8 cellular contexts compared by ENCODE assay signal in genomic region chr1:156081174-156082110, GRCh38. TPM values are rescaled to one million over a fixed set of nuclear protein-coding genes. Genes with fewer than 3 reads are reported as not detected.
A peak's percentile ranks its signal among the peaks of the same experiment; 100 is the strongest.
DNase-seq lines count a peak whose midpoint lies in the region; ATAC-seq and TF ChIP-seq lines count a peak whose summit lies in the region.

No MANE protein-coding gene starts in this region.

- CTCF ChIA-PET in activated CD8-positive, alpha-beta memory T cell treated with anti-CD3 and anti-CD28 coated beads, Interleukin-2, amount 10 ng/mL, durations not matched to agents 7 days and 5 days (lab: Charles Lee): interaction anchor here (0.8 to 27.0 kb wide), 4 partner anchors 8 to 42 kb away, joined by 3 to 979 read pairs (median 6); partner anchors contain the start of gene LMNA

- H3K9me3 Mint-ChIP-seq in activated CD8-positive, alpha-beta memory T cell treated with anti-CD3 and anti-CD28 coated beads, Interleukin-2, amount 10 ng/mL, durations not matched to agents 7 days and 5 days (ENCODE audit: low read depth): no peaks in the 10 kb centered on the region

- no peaks in the 10 kb centered on the region for H3K36me3 Mint-ChIP-seq in activated CD8-positive, alpha-beta memory T cell treated with anti-CD3 and anti-CD28 coated beads, Interleukin-2, amount 10 ng/mL, durations not matched to agents 7 days and 5 days

- peak overlapping the region; percentile 42 for H3K4me3 Mint-ChIP-seq in activated CD8-positive, alpha-beta memory T cell treated with anti-CD3 and anti-CD28 coated beads, Interleukin-2, amount 10 ng/mL, durations not matched to agents 7 days and 5 days

- no peaks in the 10 kb centered on the region for H3K9me3 ChIP-seq in WERI-Rb-1 (ENCODE audit: severe bottlenecking)
- peaks cover 4% of the 10 kb centered on the region for H3K9me3 ChIP-seq in iPS-18c (ENCODE audit: control insufficient read depth, insufficient read depth, low read length)
- no peaks in the 10 kb centered on the region for H3K9me3 ChIP-seq in tibial nerve

- no peak for DNase-seq in activated CD8-positive, alpha-beta memory T cell treated with anti-CD3 and anti-CD28 coated beads, Interleukin-2, amount 10 ng/mL, durations not matched to agents 7 days and 5 days
- DNase-seq in activated CD8-positive, alpha-beta memory T cell treated with anti-CD3 and anti-CD28 coated beads for 24 hours: no peak
- DNase-seq in WERI-Rb-1: no peak
- DNase-seq in tibial nerve (ENCODE audit: low spot score in 2 of 2): no peak
- DNase-seq in NCI-H1436 treated with DMSO at 0.1 percent for 48 hours (lab: John Stamatoyannopoulos, UW): no peak
- DNase-seq in foreskin keratinocyte: no peak
- DNase-seq in posterior vena cava (ENCODE audit: low spot score): no peak

- no peak for ATAC-seq in activated CD8-positive, alpha-beta memory T cell treated with anti-CD3 and anti-CD28 coated beads, Interleukin-2, amount 10 ng/mL, durations not matched to agents 7 days and 5 days
- no peak for ATAC-seq in foreskin keratinocyte

- H3K4me3 ChIP-seq in WERI-Rb-1 (ENCODE audit: low read depth, low read length) (peak overlapping the region; percentile 70), iPS-18c (ENCODE audit: insufficient read depth, low read depth, low read length) (peak overlapping the region; percentile 79), tibial nerve (peak overlapping the region; percentile 69 to 95 (median 85))

- H3K27ac ChIP-seq in WERI-Rb-1: peak overlapping the region; percentile 89
- peak overlapping the region in 3 of 4 donors; percentile 18 to 81 (median 68) for H3K27ac ChIP-seq in tibial nerve
- no peak overlapping the region for H3K27ac ChIP-seq in foreskin keratinocyte

- H3K4me1 ChIP-seq in tibial nerve (peaks cover 0 to 36% (median 11%) of the 10 kb centered on the region in 4 donors), foreskin keratinocyte (no peaks in the 10 kb centered on the region)

- peaks cover 51% of the 10 kb centered on the region for H3K36me3 ChIP-seq in WERI-Rb-1
- H3K36me3 ChIP-seq in tibial nerve: no peaks in the 10 kb centered on the region

- intact Hi-C loops in posterior vena cava (cut with DNase I): no loop called here

- H3K4me1 Mint-ChIP-seq in activated CD8-positive, alpha-beta memory T cell treated with anti-CD3 and anti-CD28 coated beads, Interleukin-2, amount 10 ng/mL, durations not matched to agents 7 days and 5 days: peaks cover 6% of the 10 kb centered on the region

- TF ChIP-seq POLR2A in tibial nerve (IDR thresholded peaks at IDR 0.05): no peak

- no peak overlapping the region for H3K27ac Mint-ChIP-seq in activated CD8-positive, alpha-beta memory T cell treated with anti-CD3 and anti-CD28 coated beads, Interleukin-2, amount 10 ng/mL, durations not matched to agents 7 days and 5 days

- H3K27me3 Mint-ChIP-seq in activated CD8-positive, alpha-beta memory T cell treated with anti-CD3 and anti-CD28 coated beads, Interleukin-2, amount 10 ng/mL, durations not matched to agents 7 days and 5 days: peaks cover 60% of the 10 kb centered on the region

- 6 to 7% methylated on average over 31 of the region's 64 CpGs for WGBS in tibial nerve, 2 donors

- H3K27me3 ChIP-seq in WERI-Rb-1 (ENCODE audit: insufficient read depth, low read depth, severe bottlenecking) (no peaks in the 10 kb centered on the region), tibial nerve (no peaks in the 10 kb centered on the region), foreskin keratinocyte (no peaks in the 10 kb centered on the region)

- no peak for TF ChIP-seq CTCF in WERI-Rb-1 (IDR thresholded peaks at IDR 0.05; ENCODE audit: low read depth, low read length)
- no peak for TF ChIP-seq CTCF in tibial nerve (IDR thresholded peaks at IDR 0.05)
- no peak for TF ChIP-seq CTCF in foreskin keratinocyte (conservative IDR thresholded peaks at IDR 0.05)

- no peak for TF ChIP-seq EP300 in tibial nerve (IDR thresholded peaks at IDR 0.05)

RNA-seq across cellular contexts. Expression of gene MEX3A, which starts 0.8 kb away (rescaled TPM):
- total RNA-seq in activated CD8-positive, alpha-beta memory T cell treated with anti-CD3 and anti-CD28 coated beads, Interleukin-2, amount 10 ng/mL, durations not matched to agents 7 days and 5 days: under 1 TPM; 0.06 to 0.56 TPM
- total RNA-seq in tibial nerve (1 to 10 TPM in 1 of 4 donors, under 1 TPM in 3; under 0.01 to 1.2 (median 0.43) TPM), foreskin keratinocyte (3.5 and 4.1 TPM in 2 replicates), posterior vena cava (under 1 TPM; 0.23 to 0.76 TPM)
- 3.4 TPM in 2 replicates for polyA plus RNA-seq in foreskin keratinocyte

RNA-seq across cellular contexts. Expression of gene RAB25, which starts 20.5 kb away (rescaled TPM):
- not detected for total RNA-seq in activated CD8-positive, alpha-beta memory T cell treated with anti-CD3 and anti-CD28 coated beads, Interleukin-2, amount 10 ng/mL, durations not matched to agents 7 days and 5 days
- total RNA-seq in tibial nerve: not detected
- total RNA-seq in foreskin keratinocyte: 44.3 and 53.1 TPM in 2 replicates
- 82.6 and 82.8 TPM in 2 replicates for polyA plus RNA-seq in foreskin keratinocyte
- not detected for total RNA-seq in posterior vena cava

RNA-seq across cellular contexts. Expression of gene LAMTOR2, which starts 26.9 kb away (rescaled TPM):
- 10 to 100 TPM; 59.3 to 60.6 TPM for total RNA-seq in activated CD8-positive, alpha-beta memory T cell treated with anti-CD3 and anti-CD28 coated beads, Interleukin-2, amount 10 ng/mL, durations not matched to agents 7 days and 5 days
- total RNA-seq in tibial nerve (10 to 100 TPM; 32.6 to 51.8 (median 47.8) TPM), foreskin keratinocyte (87.0 and 95.0 TPM in 2 replicates), posterior vena cava (10 to 100 TPM; 34.7 to 38.4 TPM)
- polyA plus RNA-seq in foreskin keratinocyte: 164 and 173 TPM in 2 replicates

RNA-seq across cellular contexts. Expression of gene UBQLN4, which starts 27.8 kb away (rescaled TPM):
- total RNA-seq in activated CD8-positive, alpha-beta memory T cell treated with anti-CD3 and anti-CD28 coated beads, Interleukin-2, amount 10 ng/mL, durations not matched to agents 7 days and 5 days: 10 to 100 TPM; 40.3 to 44.8 TPM
- 10 to 100 TPM; 19.5 to 32.1 (median 22.8) TPM for total RNA-seq in tibial nerve
- total RNA-seq in foreskin keratinocyte: 32.0 and 33.0 TPM in 2 replicates
- polyA plus RNA-seq in foreskin keratinocyte: 23.5 and 25.7 TPM in 2 replicates
- total RNA-seq in posterior vena cava: 10 to 100 TPM; 18.0 to 29.1 TPM

RNA-seq across cellular contexts. Expression of gene LMNA, which starts 33.1 kb away (rescaled TPM):
- total RNA-seq in activated CD8-positive, alpha-beta memory T cell treated with anti-CD3 and anti-CD28 coated beads, Interleukin-2, amount 10 ng/mL, durations not matched to agents 7 days and 5 days: 10 to 100 TPM; 37.3 to 41.9 TPM
- total RNA-seq in tibial nerve: 100 to 1,000 TPM; 371 to 501 (median 419) TPM
- total RNA-seq in foreskin keratinocyte: 816 and 822 TPM in 2 replicates
- polyA plus RNA-seq in foreskin keratinocyte: 810 and 877 TPM in 2 replicates
- total RNA-seq in posterior vena cava: 100 to 1,000 TPM; 500 to 599 TPM

Comparison
In these comparisons a context has a peak if more than half of its experiments do, and no peak if none do; other contexts are left out.
1. RNA of gene RAB25, which starts 20.5 kb away (total RNA-seq): 44.3 to 53.1 TPM in foreskin keratinocyte; not detected in activated CD8-positive, alpha-beta memory T cell treated with anti-CD3 and anti-CD28 coated beads, Interleukin-2, amount 10 ng/mL, durations not matched to agents 7 days and 5 days, not detected in tibial nerve and not detected in posterior vena cava; every median in the first group is over 10 times any median in the second.
2. Peak in every context shown above with its lines, with median percentiles within 50 percentile points of each other: H3K4me3 ChIP-seq.